In the genomic region with DNA sequence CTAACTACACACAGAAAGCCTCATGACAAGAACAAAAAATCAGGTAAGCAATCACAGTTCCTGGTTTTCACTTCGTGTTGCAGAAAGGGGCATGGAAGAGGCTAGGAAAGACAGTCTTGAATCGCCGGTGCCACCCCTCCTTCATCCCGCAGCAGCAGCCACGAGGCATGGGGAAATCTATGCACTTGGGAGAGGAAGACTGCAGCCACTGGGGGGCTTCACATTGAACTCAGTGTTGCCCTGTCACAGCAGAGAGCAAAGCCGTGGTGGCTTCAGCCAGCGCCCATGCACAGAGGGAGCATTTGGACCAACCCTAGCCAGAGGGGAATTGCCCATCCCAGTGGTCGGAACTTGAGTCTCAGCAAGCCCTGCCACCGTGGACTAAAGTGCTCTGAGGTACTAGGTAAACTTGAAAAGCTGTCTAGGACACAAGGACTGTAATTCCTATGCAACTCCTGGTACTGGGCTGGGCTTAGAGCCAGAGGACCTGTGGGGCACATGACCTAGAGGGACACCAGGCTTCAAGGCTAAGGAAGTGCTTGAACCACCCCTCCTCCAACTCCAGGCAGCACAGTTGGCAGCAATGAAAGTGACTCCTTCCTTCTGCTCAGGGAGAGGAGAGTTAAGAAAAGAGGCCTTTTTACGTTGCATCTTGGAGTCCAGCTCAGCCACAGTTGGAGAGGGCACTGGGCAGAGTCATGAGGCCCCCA, we compare ENCODE assay signal across 22 cellular contexts. TPM values are rescaled to one million over a fixed set of nuclear protein-coding genes. Genes with fewer than 3 reads are reported as not detected.
DNase-seq lines count a peak whose midpoint lies in the region; ATAC-seq and TF ChIP-seq lines count a peak whose summit lies in the region.
"Had no signal": no experiment of that assay in that cellular context is flagged by ENCODE, and none has a peak within 500 bp of the region (broad histone marks: within the 10 kb centered on the region; RNA-seq: fewer than 3 reads in every experiment).

No MANE protein-coding gene starts in this region.

- peak; percentile 98 for ATAC-seq in left lung
- ATAC-seq in GM19463 (IDR thresholded peaks at IDR 0.05; ENCODE audit: unreplicated experiment) = no peak
- ATAC-seq: effector memory CD8-positive, alpha-beta T cell; PC-3 had no signal

- intact Hi-C loops in left lung (cut with DNase I) = no loop called here
- intact Hi-C loops in stomach (cut with DNase I; ENCODE audit: low total_unique reads) = no loop called here

- no peak for TF ChIP-seq EP300 in stomach (IDR thresholded peaks at IDR 0.05)

- 50 to 78% (median 67%) methylated on average over 10 of the region's 10 CpGs for WGBS in stomach, 5 donors

- no peak overlapping the region for H3K27ac ChIP-seq in left lung
- H3K27ac ChIP-seq in stomach = no peak overlapping the region
- H3K27ac ChIP-seq: BLaER1, thoracic aorta had no signal

- no peak for TF ChIP-seq CTCF in left lung (IDR thresholded peaks at IDR 0.05)
- no peak for TF ChIP-seq CTCF in stomach (IDR thresholded peaks at IDR 0.05)

- DNase-seq in NCI-H82 (lab: John Stamatoyannopoulos, UW) = peak; percentile 21
- DNase-seq in NCI-H82 treated with DMSO at 0.1 percent for 48 hours (lab: John Stamatoyannopoulos, UW; ENCODE audit: unreplicated experiment) = no peak
- DNase-seq in NCI-H2196 treated with DMSO at 0.1 percent for 48 hours (lab: John Stamatoyannopoulos, UW; ENCODE audit: unreplicated experiment) = peak; percentile 24
- DNase-seq in left lung = peak in 1 of 2 donors; percentile 81
- DNase-seq in stomach = peak; percentile 75
- no peak for DNase-seq in NOMO-1 (lab: John Stamatoyannopoulos, UW; ENCODE audit: unreplicated experiment in 2 of 2)
- no peak for DNase-seq in NCI-H2227 (lab: John Stamatoyannopoulos, UW; ENCODE audit: unreplicated experiment)
- DNase-seq: 8988T; activated CD4-positive, alpha-beta T cell treated with anti-CD3 and anti-CD28 coated beads, Interleukin-2, amount 10 ng/mL, durations not matched to agents 7 days and 5 days; activated gamma-delta T cell treated with Interleukin-2 at 50 U/mL for 16 hours; amniotic stem cell; central memory CD4-positive, alpha-beta T cell; effector memory CD8-positive, alpha-beta T cell; NCI-H187; NCI-H510A treated with DMSO at 0.1 percent for 48 hours; PC-3; SK-N-SH had no signal

- H3K36me3 ChIP-seq in left lung = no peaks in the 10 kb centered on the region
- H3K36me3 ChIP-seq in stomach = peaks cover 0 to 34% (median 9%) of the 10 kb centered on the region in 4 donors
- H3K36me3 ChIP-seq: BLaER1, thoracic aorta had no signal

- H3K9me3 ChIP-seq in left lung = peaks cover 0 to 18% of the 10 kb centered on the region in 2 donors
- H3K9me3 ChIP-seq in stomach = peaks cover 5 to 28% (median 15%) of the 10 kb centered on the region in 4 donors
- H3K9me3 ChIP-seq: thoracic aorta had no signal

- no peaks in the 10 kb centered on the region for H3K4me1 ChIP-seq in left lung
- H3K4me1 ChIP-seq in stomach = no peaks in the 10 kb centered on the region

- H3K27me3 ChIP-seq in left lung = no peaks in the 10 kb centered on the region
- H3K27me3 ChIP-seq in stomach = no peaks in the 10 kb centered on the region
- H3K27me3 ChIP-seq: BLaER1 had no signal

- no peak overlapping the region for H3K4me3 ChIP-seq in left lung
- H3K4me3 ChIP-seq in stomach = no peak overlapping the region
- H3K4me3 ChIP-seq: BLaER1, thoracic aorta had no signal

- no peak for TF ChIP-seq POLR2A in stomach (IDR thresholded peaks at IDR 0.05)

RNA-seq across cellular contexts. Expression of a gene that starts 35.2 kb away (rescaled TPM):
- 10 to 100 TPM; 38.1 to 52.8 TPM for total RNA-seq in left lung
- 100 to 1,000 TPM in 1 of 5 donors, 1 to 10 TPM in 3, not detected in 1; 1.8 to 141 (median 4.3) TPM for total RNA-seq in stomach
- 1 to 10 TPM in 2 of 3 donors, not detected in 1; 1.1 to 5.4 TPM for polyA plus RNA-seq in stomach
- total RNA-seq: activated CD4-positive, alpha-beta T cell treated with anti-CD3 and anti-CD28 coated beads, Interleukin-2, amount 10 ng/mL, durations not matched to agents 7 days and 5 days; osteoblast; skeletal muscle tissue had no signal

RNA-seq across cellular contexts. Expression of a gene that starts 38.5 kb away (rescaled TPM):
- 10 to 100 TPM; 12.7 to 21.6 TPM for total RNA-seq in left lung
- total RNA-seq in stomach = 10 to 100 TPM in 4 of 5 donors, not detected in 1; 10.7 to 64.3 (median 20.8) TPM
- polyA plus RNA-seq in stomach = 10 to 100 TPM; 12.9 to 19.4 (median 13.9) TPM
- total RNA-seq: activated CD4-positive, alpha-beta T cell treated with anti-CD3 and anti-CD28 coated beads, Interleukin-2, amount 10 ng/mL, durations not matched to agents 7 days and 5 days; osteoblast had no signal

Comparison
In these comparisons a context has a peak if more than half of its experiments do, and no peak if none do; other contexts are left out.
1. DNase-seq: peak in NCI-H82 (single experiment), NCI-H2196 treated with DMSO at 0.1 percent for 48 hours (single experiment) and stomach (single experiment); none in NCI-H82 treated with DMSO at 0.1 percent for 48 hours (single experiment), NOMO-1 (0 of 2) and NCI-H2227 (single experiment).